24 cellular contexts compared by ENCODE assay signal in the genomic region with DNA sequence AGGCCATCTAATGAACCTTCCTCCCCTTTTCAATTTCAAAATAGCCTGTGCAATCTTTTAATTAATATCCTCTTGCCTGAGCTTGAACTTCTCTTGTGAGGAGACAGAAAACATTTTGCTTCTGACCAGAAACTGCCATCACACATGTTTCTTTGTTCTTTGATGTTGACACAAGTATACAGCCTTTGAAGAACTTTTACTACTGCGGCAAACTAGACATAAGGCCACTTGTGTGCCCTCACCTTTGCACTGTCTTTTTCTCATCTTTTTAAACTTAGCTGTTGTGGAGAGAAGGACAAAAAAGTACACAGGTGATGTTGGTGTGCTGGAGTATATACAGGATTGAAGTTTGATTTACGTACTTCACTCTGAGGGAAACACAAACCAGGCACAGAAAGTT.
"Had no signal": no experiment of that assay in that cellular context is flagged by ENCODE, and none has a peak within 500 bp of the region (broad histone marks: within the 10 kb centered on the region; RNA-seq: fewer than 3 reads in every experiment).

No MANE protein-coding gene starts in this region.

- H3K79me2 ChIP-seq: hepatocyte, parathyroid adenoma had no signal

- H3K27me3 ChIP-seq: foreskin keratinocyte, gastroesophageal sphincter, hepatocyte, left lung, neural progenitor cell, tibial nerve, upper lobe of left lung had no signal

- H3K4me2 ChIP-seq: hepatocyte, neural progenitor cell had no signal

- H3K27ac Mint-ChIP-seq: mesothelial cell of epicardium; naive thymus-derived CD4-positive, alpha-beta T cell; nephron; neural progenitor cell; progenitor cell of endocrine pancreas; stimulated activated naive B cell treated with anti-CD40 and anti-IgM and Interleukin-4, amounts not matched to agents 10 μg/mL and 1 μg/mL and 100 μg/mL, for 72 hours; stimulated activated naive CD8-positive, alpha-beta T cell treated with anti-CD3 and anti-CD28 coated beads, Interleukin-15, Interleukin-2, amounts not matched to agents 100 ng/mL and 50 ng/mL, for 24 hours had no signal

- H3K36me3 Mint-ChIP-seq: mesothelial cell of epicardium, neural progenitor cell had no signal

- H3K36me3 ChIP-seq: esophagus muscularis mucosa, gastroesophageal sphincter, heart left ventricle, left lung, neural progenitor cell, thoracic aorta, tibial nerve, upper lobe of left lung had no signal

- DNase-seq: dermis blood vessel endothelial cell; effector memory CD4-positive, alpha-beta T cell; foreskin keratinocyte; heart left ventricle; kidney; left lung; mesenchymal stem cell; naive thymus-derived CD4-positive, alpha-beta T cell; stimulated activated CD4-positive, alpha-beta T cell treated with anti-CD3 and anti-CD28 coated beads, Interleukin-4, amount 100 ng/mL, for 4 hours; stimulated activated naive B cell treated with anti-CD40 and anti-IgM and Interleukin-4, amounts not matched to agents 10 μg/mL and 1 μg/mL and 100 μg/mL, for 72 hours; upper lobe of left lung had no signal

- H3K9me3 ChIP-seq: esophagus muscularis mucosa, gastroesophageal sphincter, heart left ventricle, left lung, thoracic aorta, tibial nerve, upper lobe of left lung had no signal

- H3K27me3 Mint-ChIP-seq: naive thymus-derived CD4-positive, alpha-beta T cell; progenitor cell of endocrine pancreas; stimulated activated naive B cell treated with anti-CD40 and anti-IgM and Interleukin-4, amounts not matched to agents 10 μg/mL and 1 μg/mL and 100 μg/mL, for 72 hours; stimulated activated naive CD8-positive, alpha-beta T cell treated with anti-CD3 and anti-CD28 coated beads, Interleukin-15, Interleukin-2, amounts not matched to agents 100 ng/mL and 50 ng/mL, for 24 hours had no signal

- H3K4me3 ChIP-seq: coronary artery, esophagus muscularis mucosa, gastroesophageal sphincter, heart left ventricle, hepatocyte, left lung, neural progenitor cell, thoracic aorta, tibial nerve, upper lobe of left lung had no signal

- ATAC-seq: foreskin keratinocyte; gastroesophageal sphincter; heart left ventricle; left lung; naive thymus-derived CD4-positive, alpha-beta T cell; sciatic nerve; stimulated activated naive B cell treated with anti-CD40 and anti-IgM and Interleukin-4, amounts not matched to agents 10 μg/mL and 1 μg/mL and 100 μg/mL, for 72 hours had no signal

- H3K4me3 Mint-ChIP-seq: mesothelial cell of epicardium; naive thymus-derived CD4-positive, alpha-beta T cell; nephron; neural progenitor cell; stimulated activated naive B cell treated with anti-CD40 and anti-IgM and Interleukin-4, amounts not matched to agents 10 μg/mL and 1 μg/mL and 100 μg/mL, for 72 hours; stimulated activated naive CD8-positive, alpha-beta T cell treated with anti-CD3 and anti-CD28 coated beads, Interleukin-15, Interleukin-2, amounts not matched to agents 100 ng/mL and 50 ng/mL, for 24 hours had no signal

- H3K27ac ChIP-seq: coronary artery, esophagus muscularis mucosa, foreskin keratinocyte, gastroesophageal sphincter, heart left ventricle, hepatocyte, left lung, neural progenitor cell, parathyroid adenoma, thoracic aorta, tibial nerve, upper lobe of left lung had no signal

- H3K9me3 Mint-ChIP-seq: nephron; stimulated activated naive CD8-positive, alpha-beta T cell treated with anti-CD3 and anti-CD28 coated beads, Interleukin-15, Interleukin-2, amounts not matched to agents 100 ng/mL and 50 ng/mL, for 24 hours had no signal

- H2AFZ ChIP-seq: hepatocyte, neural progenitor cell, parathyroid adenoma had no signal

- H3K4me1 ChIP-seq: esophagus muscularis mucosa, foreskin keratinocyte, gastroesophageal sphincter, heart left ventricle, left lung, parathyroid adenoma, tibial nerve, upper lobe of left lung had no signal
